ENCODE assay signal across 8 cellular contexts in the genomic region with DNA sequence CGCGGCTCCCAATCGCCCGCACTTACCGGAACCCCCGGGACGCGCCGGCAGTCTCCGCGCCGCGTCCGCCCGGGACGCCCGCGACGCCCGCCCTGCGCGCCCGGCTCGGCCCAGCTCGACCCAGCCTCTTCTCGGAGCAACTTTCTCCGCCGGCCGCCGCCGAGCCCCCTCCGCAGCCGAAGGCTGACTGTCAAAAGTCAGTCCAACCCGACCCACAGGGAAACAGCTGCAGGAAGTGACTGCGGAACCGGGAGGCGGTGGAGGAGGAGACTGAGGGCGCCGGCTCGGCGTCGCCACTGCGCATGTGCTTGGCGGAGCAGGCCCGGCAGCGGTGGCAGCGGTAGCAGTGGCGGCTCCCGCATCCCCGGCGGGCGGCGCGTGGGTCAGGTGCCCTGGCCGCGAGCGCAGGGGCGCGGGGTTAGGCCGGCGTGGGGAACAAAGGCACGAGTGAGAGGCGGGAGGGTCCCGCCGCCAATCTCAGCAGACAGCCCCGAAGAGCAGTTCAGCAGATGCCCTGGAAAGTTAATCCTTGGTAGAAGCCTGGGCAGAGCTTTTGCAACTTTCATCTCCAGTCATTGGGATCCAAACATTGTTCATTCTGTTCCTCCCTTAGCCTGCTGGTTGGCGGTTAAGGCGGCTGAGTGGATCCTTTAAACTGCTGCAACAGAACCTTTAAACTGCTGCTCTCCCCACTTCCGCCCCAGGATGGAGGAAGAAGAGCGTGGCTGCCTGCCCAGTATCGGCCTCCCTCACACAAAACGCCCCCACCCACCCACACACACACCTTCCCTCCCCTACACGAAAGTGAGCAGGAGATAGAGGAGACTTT. TPM values are rescaled to one million over a fixed set of nuclear protein-coding genes. Genes with fewer than 3 reads are reported as not detected.
DNase-seq lines count a peak whose midpoint lies in the region; ATAC-seq and TF ChIP-seq lines count a peak whose summit lies in the region.

A gene with protein sequence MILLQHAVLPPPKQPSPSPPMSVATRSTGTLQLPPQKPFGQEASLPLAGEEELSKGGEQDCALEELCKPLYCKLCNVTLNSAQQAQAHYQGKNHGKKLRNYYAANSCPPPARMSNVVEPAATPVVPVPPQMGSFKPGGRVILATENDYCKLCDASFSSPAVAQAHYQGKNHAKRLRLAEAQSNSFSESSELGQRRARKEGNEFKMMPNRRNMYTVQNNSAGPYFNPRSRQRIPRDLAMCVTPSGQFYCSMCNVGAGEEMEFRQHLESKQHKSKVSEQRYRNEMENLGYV (minus strand): TSS at position 241 of the 829 bp plus-strand sequence. CDS start 4,057 bp downstream, outside the sequence.

- H3K27ac Mint-ChIP-seq in T-helper 1 cell treated with Interleukin-12 subunit alpha and Interleukin-12 subunit beta and Interleukin-4 antibody, amounts not matched to agents 30 μg/mL and 1 μg/mL, for 36 hours, result peak within 1 kb of the TSS; percentile 93

- H3K27ac ChIP-seq in right atrium auricular region (peak within 1 kb of the TSS; percentile 90 to 92), rectal smooth muscle tissue (ENCODE audit: low read depth, low read length) (peak within 1 kb of the TSS; percentile 76), aorta (ENCODE audit: low read depth in 1 of 2, low read length in 2 of 2) (peak within 1 kb of the TSS; percentile 47 to 95)

- H3K27me3 Mint-ChIP-seq in T-helper 1 cell treated with Interleukin-12 subunit alpha and Interleukin-12 subunit beta and Interleukin-4 antibody, amounts not matched to agents 30 μg/mL and 1 μg/mL, for 36 hours (ENCODE audit: low read depth), result no peaks in the 10 kb centered on the region

- peak; percentile 86 for DNase-seq in GM13976 (ENCODE audit: low spot score)
- DNase-seq in NCI-H146 (lab: John Stamatoyannopoulos, UW), result peak; percentile 92
- DNase-seq in amygdala (lab: John Stamatoyannopoulos, UW), result peak; percentile 16 to 90 (median 78)
- DNase-seq in right atrium auricular region (ENCODE audit: low spot score), result peak; percentile 89
- DNase-seq in aorta, result peak; percentile 92 to 96

- no peaks in the 10 kb centered on the region for H3K9me3 Mint-ChIP-seq in T-helper 1 cell treated with Interleukin-12 subunit alpha and Interleukin-12 subunit beta and Interleukin-4 antibody, amounts not matched to agents 30 μg/mL and 1 μg/mL, for 36 hours

- H3K4me3 ChIP-seq in right atrium auricular region (peak within 1 kb of the TSS; percentile 73 to 86), rectal smooth muscle tissue (ENCODE audit: low read length) (peak within 1 kb of the TSS; percentile 98), aorta (ENCODE audit: low read length in 2 of 2) (peak within 1 kb of the TSS; percentile 78 to 92)

- peaks cover 19% of the 10 kb centered on the region for H3K36me3 Mint-ChIP-seq in T-helper 1 cell treated with Interleukin-12 subunit alpha and Interleukin-12 subunit beta and Interleukin-4 antibody, amounts not matched to agents 30 μg/mL and 1 μg/mL, for 36 hours (ENCODE audit: low read depth)

- in situ Hi-C loops in GM13976 (cut with MboI; ENCODE audit: low sequenced_read_pairs, unreplicated experiment), result no loop called here

- peak within 1 kb of the TSS; percentile 69 for H3K9ac ChIP-seq in rectal smooth muscle tissue (ENCODE audit: low read length)

- H3K4me1 Mint-ChIP-seq in T-helper 1 cell treated with Interleukin-12 subunit alpha and Interleukin-12 subunit beta and Interleukin-4 antibody, amounts not matched to agents 30 μg/mL and 1 μg/mL, for 36 hours (ENCODE audit: low read depth), result peaks cover 30% of the 10 kb centered on the region

- ATAC-seq in HG02840 (IDR thresholded peaks at IDR 0.05; ENCODE audit: low FRiP score, unreplicated experiment) (peak; percentile 60), aorta (ENCODE audit: low FRiP score) (peak; percentile 93)

- H3K4me3 Mint-ChIP-seq in T-helper 1 cell treated with Interleukin-12 subunit alpha and Interleukin-12 subunit beta and Interleukin-4 antibody, amounts not matched to agents 30 μg/mL and 1 μg/mL, for 36 hours, result peak within 1 kb of the TSS; percentile 98

- TF ChIP-seq CTCF in GM13976 (IDR thresholded peaks at IDR 0.05; ENCODE audit: borderline replicate concordance, control extremely low read depth, extremely low read depth, insufficient read depth, missing control alignments), result no peak
- peak in 1 of 2 donors; percentile 35 for TF ChIP-seq CTCF in right atrium auricular region (IDR thresholded peaks at IDR 0.05)

- WGBS in aorta, 2 donors, result 0 to 1% methylated on average over 64 to 73 of the region's 73 CpGs

- intact Hi-C loops in aorta (cut with DNase I), result loop anchor here (5.0 to 10.0 kb wide), 2 partner anchors 34 to 57 kb away; no protein-coding TSS in a partner anchor

- no peaks in the 10 kb centered on the region for H3K9me3 ChIP-seq in right atrium auricular region
- H3K9me3 ChIP-seq in aorta (ENCODE audit: control insufficient read depth, low read length), result no peaks in the 10 kb centered on the region

- H3K4me1 ChIP-seq in right atrium auricular region, result peaks cover 0 to 19% of the 10 kb centered on the region in 2 donors
- no peaks in the 10 kb centered on the region for H3K4me1 ChIP-seq in rectal smooth muscle tissue (ENCODE audit: control insufficient read depth, insufficient read depth, low read length)
- no peaks in the 10 kb centered on the region for H3K4me1 ChIP-seq in aorta (ENCODE audit: control insufficient read depth in 1 of 2, insufficient read depth in 2 of 2, low read length in 2 of 2)

- H3K36me3 ChIP-seq in right atrium auricular region (peaks cover 4% of the 10 kb centered on the region), rectal smooth muscle tissue (ENCODE audit: control insufficient read depth, insufficient read depth, low read length) (no peaks in the 10 kb centered on the region), aorta (ENCODE audit: control insufficient read depth in 1 of 2, insufficient read depth in 2 of 2, low read length in 1 of 2) (peaks cover 0 to 2% of the 10 kb centered on the region in 2 donors)

- no peaks in the 10 kb centered on the region for H3K27me3 ChIP-seq in right atrium auricular region
- H3K27me3 ChIP-seq in rectal smooth muscle tissue (ENCODE audit: control insufficient read depth, insufficient read depth, low read length), result no peaks in the 10 kb centered on the region
- H3K27me3 ChIP-seq in aorta (ENCODE audit: control insufficient read depth in 1 of 2, insufficient read depth in 2 of 2, low read length in 1 of 2), result no peaks in the 10 kb centered on the region

RNA-seq across cellular contexts. Expression of the gene that starts here (rescaled TPM):
- 10 to 100 TPM in 1 of 2 donors, 1 to 10 TPM in 1; 8.5 to 12.6 TPM for total RNA-seq in right atrium auricular region
- 10 to 100 TPM; 27.1 to 27.3 TPM for total RNA-seq in aorta
- 10 to 100 TPM in 1 of 2 donors, 1 to 10 TPM in 1; 9.9 to 12.4 TPM for polyA plus RNA-seq in aorta

Comparison
In these comparisons a context has a peak if more than half of its experiments do, and no peak if none do; other contexts are left out.
1. Peak in every context shown above with its lines: DNase-seq, ATAC-seq, H3K4me3 ChIP-seq and H3K27ac ChIP-seq.